ENCODE assay signal across 3 cellular contexts in the genomic region with DNA sequence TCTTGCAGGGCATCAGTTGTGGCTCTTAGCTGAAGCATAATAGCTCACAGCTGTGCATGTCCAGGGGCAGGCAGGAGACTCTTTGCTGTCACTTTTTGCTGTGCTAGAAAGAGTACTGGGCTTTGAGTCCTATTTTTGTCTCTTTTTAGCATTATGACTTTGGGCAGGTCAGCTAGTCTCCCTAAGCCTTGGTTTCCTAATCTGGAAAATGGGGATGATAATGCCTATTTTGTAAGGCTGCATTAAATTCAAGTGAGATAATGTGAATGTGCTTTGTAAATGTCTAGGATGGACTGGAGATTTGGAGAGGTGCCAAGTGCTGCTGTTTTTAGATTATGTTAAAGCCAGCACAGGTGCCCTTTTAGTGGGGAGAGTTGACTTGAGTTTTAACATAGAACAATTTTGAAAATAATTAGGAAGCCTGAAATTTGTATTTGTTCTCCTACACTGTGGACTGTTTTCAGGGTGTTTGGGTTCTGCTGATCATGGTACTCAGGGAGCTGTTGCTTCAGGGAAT.
TF ChIP-seq lines count a peak whose summit lies in the region.

No MANE protein-coding gene starts in this region.

TF ChIP-seq in SK-N-SH, 30 proteins besides CTCF, POLR2A, EP300 and RAD21:
- 0 out of 2 replicates have a peak, but pooled peaks have one; percentile 17 for TF ChIP-seq RCOR1 (IDR thresholded peaks at IDR 0.05; ENCODE audit: low read length)
- no peak for TF ChIP-seq MEF2A (IDR thresholded peaks at IDR 0.05; ENCODE audit: borderline replicate concordance, low read depth)

TF ChIP-seq in SK-N-SH treated with all-trans-retinoic acid at 6 μM for 48 hours, 23 proteins besides CTCF, POLR2A, EP300 and RAD21:
- TF ChIP-seq ZNF8 (CRISPR knock-in tag; IDR thresholded peaks at IDR 0.05) (no peak), GLIS3 (CRISPR knock-in tag; IDR thresholded peaks at IDR 0.05) (no peak), TSHZ2 (CRISPR knock-in tag; IDR thresholded peaks at IDR 0.05) (no peak), ARNTL (CRISPR knock-in tag; IDR thresholded peaks at IDR 0.05; ENCODE audit: borderline replicate concordance, low read depth) (no peak), OSR1 (CRISPR knock-in tag; IDR thresholded peaks at IDR 0.05) (no peak), ZFP3 (CRISPR knock-in tag; IDR thresholded peaks at IDR 0.05) (no peak), ZC3H10 (CRISPR knock-in tag; IDR thresholded peaks at IDR 0.05) (no peak), ZNF70 (CRISPR knock-in tag; IDR thresholded peaks at IDR 0.05) (no peak), BACH2 (CRISPR knock-in tag; IDR thresholded peaks at IDR 0.05; ENCODE audit: borderline replicate concordance) (no peak), RARB (CRISPR knock-in tag; IDR thresholded peaks at IDR 0.05) (no peak), ZNF565 (CRISPR knock-in tag; conservative IDR thresholded peaks at IDR 0.05; ENCODE audit: low read depth) (no peak), ZFP30 (CRISPR knock-in tag; IDR thresholded peaks at IDR 0.05) (no peak), SNAI2 (CRISPR knock-in tag; IDR thresholded peaks at IDR 0.05) (no peak), ESRRG (CRISPR knock-in tag; IDR thresholded peaks at IDR 0.05) (no peak), ISL1 (CRISPR knock-in tag; IDR thresholded peaks at IDR 0.05) (no peak), TCF4 (CRISPR knock-in tag; IDR thresholded peaks at IDR 0.05; ENCODE audit: borderline replicate concordance) (no peak), TOX (CRISPR knock-in tag; IDR thresholded peaks at IDR 0.05; ENCODE audit: borderline replicate concordance) (no peak)
- TF ChIP-seq, protein P1, sequence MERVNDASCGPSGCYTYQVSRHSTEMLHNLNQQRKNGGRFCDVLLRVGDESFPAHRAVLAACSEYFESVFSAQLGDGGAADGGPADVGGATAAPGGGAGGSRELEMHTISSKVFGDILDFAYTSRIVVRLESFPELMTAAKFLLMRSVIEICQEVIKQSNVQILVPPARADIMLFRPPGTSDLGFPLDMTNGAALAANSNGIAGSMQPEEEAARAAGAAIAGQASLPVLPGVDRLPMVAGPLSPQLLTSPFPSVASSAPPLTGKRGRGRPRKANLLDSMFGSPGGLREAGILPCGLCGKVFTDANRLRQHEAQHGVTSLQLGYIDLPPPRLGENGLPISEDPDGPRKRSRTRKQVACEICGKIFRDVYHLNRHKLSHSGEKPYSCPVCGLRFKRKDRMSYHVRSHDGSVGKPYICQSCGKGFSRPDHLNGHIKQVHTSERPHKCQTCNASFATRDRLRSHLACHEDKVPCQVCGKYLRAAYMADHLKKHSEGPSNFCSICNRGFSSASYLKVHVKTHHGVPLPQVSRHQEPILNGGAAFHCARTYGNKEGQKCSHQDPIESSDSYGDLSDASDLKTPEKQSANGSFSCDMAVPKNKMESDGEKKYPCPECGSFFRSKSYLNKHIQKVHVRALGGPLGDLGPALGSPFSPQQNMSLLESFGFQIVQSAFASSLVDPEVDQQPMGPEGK (CRISPR knock-in tag; IDR thresholded peaks at IDR 0.05; ENCODE audit: borderline replicate concordance): no peak
- TF ChIP-seq, protein P2, sequence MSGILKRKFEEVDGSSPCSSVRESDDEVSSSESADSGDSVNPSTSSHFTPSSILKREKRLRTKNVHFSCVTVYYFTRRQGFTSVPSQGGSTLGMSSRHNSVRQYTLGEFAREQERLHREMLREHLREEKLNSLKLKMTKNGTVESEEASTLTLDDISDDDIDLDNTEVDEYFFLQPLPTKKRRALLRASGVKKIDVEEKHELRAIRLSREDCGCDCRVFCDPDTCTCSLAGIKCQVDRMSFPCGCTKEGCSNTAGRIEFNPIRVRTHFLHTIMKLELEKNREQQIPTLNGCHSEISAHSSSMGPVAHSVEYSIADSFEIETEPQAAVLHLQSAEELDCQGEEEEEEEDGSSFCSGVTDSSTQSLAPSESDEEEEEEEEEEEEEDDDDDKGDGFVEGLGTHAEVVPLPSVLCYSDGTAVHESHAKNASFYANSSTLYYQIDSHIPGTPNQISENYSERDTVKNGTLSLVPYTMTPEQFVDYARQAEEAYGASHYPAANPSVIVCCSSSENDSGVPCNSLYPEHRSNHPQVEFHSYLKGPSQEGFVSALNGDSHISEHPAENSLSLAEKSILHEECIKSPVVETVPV (CRISPR knock-in tag; IDR thresholded peaks at IDR 0.05): no peak
- TF ChIP-seq, protein P3, sequence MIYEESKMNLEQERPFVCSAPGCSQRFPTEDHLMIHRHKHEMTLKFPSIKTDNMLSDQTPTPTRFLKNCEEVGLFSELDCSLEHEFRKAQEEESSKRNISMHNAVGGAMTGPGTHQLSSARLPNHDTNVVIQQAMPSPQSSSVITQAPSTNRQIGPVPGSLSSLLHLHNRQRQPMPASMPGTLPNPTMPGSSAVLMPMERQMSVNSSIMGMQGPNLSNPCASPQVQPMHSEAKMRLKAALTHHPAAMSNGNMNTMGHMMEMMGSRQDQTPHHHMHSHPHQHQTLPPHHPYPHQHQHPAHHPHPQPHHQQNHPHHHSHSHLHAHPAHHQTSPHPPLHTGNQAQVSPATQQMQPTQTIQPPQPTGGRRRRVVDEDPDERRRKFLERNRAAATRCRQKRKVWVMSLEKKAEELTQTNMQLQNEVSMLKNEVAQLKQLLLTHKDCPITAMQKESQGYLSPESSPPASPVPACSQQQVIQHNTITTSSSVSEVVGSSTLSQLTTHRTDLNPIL (CRISPR knock-in tag; IDR thresholded peaks at IDR 0.05; ENCODE audit: low read depth): no peak

TF ChIP-seq in K562, 482 proteins besides CTCF, POLR2A, EP300 and RAD21:
- no peak for TF ChIP-seq CHD2 (IDR thresholded peaks at IDR 0.05; ENCODE audit: low read depth, low read length)
- TF ChIP-seq, protein P1 (CRISPR knock-in tag; IDR thresholded peaks at IDR 0.05; ENCODE audit: borderline replicate concordance): no peak
- TF ChIP-seq, protein P4, sequence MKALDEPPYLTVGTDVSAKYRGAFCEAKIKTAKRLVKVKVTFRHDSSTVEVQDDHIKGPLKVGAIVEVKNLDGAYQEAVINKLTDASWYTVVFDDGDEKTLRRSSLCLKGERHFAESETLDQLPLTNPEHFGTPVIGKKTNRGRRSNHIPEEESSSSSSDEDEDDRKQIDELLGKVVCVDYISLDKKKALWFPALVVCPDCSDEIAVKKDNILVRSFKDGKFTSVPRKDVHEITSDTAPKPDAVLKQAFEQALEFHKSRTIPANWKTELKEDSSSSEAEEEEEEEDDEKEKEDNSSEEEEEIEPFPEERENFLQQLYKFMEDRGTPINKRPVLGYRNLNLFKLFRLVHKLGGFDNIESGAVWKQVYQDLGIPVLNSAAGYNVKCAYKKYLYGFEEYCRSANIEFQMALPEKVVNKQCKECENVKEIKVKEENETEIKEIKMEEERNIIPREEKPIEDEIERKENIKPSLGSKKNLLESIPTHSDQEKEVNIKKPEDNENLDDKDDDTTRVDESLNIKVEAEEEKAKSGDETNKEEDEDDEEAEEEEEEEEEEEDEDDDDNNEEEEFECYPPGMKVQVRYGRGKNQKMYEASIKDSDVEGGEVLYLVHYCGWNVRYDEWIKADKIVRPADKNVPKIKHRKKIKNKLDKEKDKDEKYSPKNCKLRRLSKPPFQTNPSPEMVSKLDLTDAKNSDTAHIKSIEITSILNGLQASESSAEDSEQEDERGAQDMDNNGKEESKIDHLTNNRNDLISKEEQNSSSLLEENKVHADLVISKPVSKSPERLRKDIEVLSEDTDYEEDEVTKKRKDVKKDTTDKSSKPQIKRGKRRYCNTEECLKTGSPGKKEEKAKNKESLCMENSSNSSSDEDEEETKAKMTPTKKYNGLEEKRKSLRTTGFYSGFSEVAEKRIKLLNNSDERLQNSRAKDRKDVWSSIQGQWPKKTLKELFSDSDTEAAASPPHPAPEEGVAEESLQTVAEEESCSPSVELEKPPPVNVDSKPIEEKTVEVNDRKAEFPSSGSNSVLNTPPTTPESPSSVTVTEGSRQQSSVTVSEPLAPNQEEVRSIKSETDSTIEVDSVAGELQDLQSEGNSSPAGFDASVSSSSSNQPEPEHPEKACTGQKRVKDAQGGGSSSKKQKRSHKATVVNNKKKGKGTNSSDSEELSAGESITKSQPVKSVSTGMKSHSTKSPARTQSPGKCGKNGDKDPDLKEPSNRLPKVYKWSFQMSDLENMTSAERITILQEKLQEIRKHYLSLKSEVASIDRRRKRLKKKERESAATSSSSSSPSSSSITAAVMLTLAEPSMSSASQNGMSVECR (CRISPR knock-in tag; IDR thresholded peaks at IDR 0.05): no peak
- TF ChIP-seq HCFC1 (IDR thresholded peaks at IDR 0.05; ENCODE audit: low read depth, low read length): no peak
- TF ChIP-seq ZNF707 (CRISPR knock-in tag; conservative IDR thresholded peaks at IDR 0.05): no peak
- TF ChIP-seq, protein P5, sequence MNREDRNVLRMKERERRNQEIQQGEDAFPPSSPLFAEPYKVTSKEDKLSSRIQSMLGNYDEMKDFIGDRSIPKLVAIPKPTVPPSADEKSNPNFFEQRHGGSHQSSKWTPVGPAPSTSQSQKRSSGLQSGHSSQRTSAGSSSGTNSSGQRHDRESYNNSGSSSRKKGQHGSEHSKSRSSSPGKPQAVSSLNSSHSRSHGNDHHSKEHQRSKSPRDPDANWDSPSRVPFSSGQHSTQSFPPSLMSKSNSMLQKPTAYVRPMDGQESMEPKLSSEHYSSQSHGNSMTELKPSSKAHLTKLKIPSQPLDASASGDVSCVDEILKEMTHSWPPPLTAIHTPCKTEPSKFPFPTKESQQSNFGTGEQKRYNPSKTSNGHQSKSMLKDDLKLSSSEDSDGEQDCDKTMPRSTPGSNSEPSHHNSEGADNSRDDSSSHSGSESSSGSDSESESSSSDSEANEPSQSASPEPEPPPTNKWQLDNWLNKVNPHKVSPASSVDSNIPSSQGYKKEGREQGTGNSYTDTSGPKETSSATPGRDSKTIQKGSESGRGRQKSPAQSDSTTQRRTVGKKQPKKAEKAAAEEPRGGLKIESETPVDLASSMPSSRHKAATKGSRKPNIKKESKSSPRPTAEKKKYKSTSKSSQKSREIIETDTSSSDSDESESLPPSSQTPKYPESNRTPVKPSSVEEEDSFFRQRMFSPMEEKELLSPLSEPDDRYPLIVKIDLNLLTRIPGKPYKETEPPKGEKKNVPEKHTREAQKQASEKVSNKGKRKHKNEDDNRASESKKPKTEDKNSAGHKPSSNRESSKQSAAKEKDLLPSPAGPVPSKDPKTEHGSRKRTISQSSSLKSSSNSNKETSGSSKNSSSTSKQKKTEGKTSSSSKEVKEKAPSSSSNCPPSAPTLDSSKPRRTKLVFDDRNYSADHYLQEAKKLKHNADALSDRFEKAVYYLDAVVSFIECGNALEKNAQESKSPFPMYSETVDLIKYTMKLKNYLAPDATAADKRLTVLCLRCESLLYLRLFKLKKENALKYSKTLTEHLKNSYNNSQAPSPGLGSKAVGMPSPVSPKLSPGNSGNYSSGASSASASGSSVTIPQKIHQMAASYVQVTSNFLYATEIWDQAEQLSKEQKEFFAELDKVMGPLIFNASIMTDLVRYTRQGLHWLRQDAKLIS (CRISPR knock-in tag; IDR thresholded peaks at IDR 0.05): no peak
- TF ChIP-seq ARHGAP35 (IDR thresholded peaks at IDR 0.05; ENCODE audit: partially characterized antibody): no peak
- TF ChIP-seq, protein P6, sequence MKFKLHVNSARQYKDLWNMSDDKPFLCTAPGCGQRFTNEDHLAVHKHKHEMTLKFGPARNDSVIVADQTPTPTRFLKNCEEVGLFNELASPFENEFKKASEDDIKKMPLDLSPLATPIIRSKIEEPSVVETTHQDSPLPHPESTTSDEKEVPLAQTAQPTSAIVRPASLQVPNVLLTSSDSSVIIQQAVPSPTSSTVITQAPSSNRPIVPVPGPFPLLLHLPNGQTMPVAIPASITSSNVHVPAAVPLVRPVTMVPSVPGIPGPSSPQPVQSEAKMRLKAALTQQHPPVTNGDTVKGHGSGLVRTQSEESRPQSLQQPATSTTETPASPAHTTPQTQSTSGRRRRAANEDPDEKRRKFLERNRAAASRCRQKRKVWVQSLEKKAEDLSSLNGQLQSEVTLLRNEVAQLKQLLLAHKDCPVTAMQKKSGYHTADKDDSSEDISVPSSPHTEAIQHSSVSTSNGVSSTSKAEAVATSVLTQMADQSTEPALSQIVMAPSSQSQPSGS (CRISPR knock-in tag; IDR thresholded peaks at IDR 0.05): no peak
- TF ChIP-seq PRPF4 (IDR thresholded peaks at IDR 0.05; ENCODE audit: insufficient read depth, low read depth, low read length, poor library complexity, severe bottlenecking): no peak
- peak; percentile 59 for TF ChIP-seq RBM25 (IDR thresholded peaks at IDR 0.05; ENCODE audit: low read depth, low read length, severe bottlenecking)
- TF ChIP-seq ADNP (tag; IDR thresholded peaks at IDR 0.05): 0 out of 2 replicates have a peak, but pooled peaks have one; percentile 31
- no peak for TF ChIP-seq ZKSCAN8 (CRISPR knock-in tag; IDR thresholded peaks at IDR 0.05)
- TF ChIP-seq, protein P7, sequence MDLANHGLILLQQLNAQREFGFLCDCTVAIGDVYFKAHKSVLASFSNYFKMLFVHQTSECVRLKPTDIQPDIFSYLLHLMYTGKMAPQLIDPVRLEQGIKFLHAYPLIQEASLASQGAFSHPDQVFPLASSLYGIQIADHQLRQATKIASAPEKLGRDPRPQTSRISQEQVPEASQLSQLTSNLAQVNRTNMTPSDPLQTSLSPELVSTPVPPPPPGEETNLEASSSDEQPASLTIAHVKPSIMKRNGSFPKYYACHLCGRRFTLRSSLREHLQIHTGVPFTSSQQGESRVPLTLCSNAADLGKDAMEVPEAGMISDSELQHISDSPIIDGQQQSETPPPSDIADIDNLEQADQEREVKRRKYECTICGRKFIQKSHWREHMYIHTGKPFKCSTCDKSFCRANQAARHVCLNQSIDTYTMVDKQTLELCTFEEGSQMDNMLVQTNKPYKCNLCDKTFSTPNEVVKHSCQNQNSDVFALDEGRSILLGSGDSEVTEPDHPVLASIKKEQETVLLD (IDR thresholded peaks at IDR 0.05): no peak
- TF ChIP-seq SAFB (IDR thresholded peaks at IDR 0.05; ENCODE audit: borderline replicate concordance, low read depth, low read length): no peak
- TF ChIP-seq NFIC (IDR thresholded peaks at IDR 0.05): peak; percentile 64
- TF ChIP-seq TCF3 (CRISPR knock-in tag; IDR thresholded peaks at IDR 0.05): no peak
